In the genomic region with DNA sequence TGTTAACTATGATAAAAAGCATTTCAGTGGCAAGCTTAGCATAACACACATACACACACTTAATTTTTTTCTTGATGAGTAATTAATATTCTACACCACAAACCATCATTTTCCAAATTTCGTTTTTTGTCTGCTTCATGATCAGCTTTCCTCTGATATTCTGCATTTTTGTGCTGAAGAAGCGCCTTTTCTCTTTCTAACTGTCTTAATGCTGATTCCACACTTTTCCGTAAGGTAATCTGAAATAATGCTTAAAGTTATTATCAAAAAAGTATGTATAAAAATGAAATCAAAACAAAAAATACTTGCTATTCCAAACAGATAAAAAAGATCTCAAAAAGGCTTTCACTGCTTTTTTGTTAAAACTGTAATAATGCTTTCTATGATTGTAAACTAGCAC, we compare ENCODE assay signal across 21 cellular contexts.
DNase-seq lines count a peak whose midpoint lies in the region; ATAC-seq, FAIRE-seq and TF ChIP-seq lines count a peak whose summit lies in the region.
"Had no signal": no experiment of that assay in that cellular context is flagged by ENCODE, and none has a peak within 500 bp of the region (broad histone marks: within the 10 kb centered on the region; RNA-seq: fewer than 3 reads in every experiment).

No MANE protein-coding gene starts in this region.

- H2BK120ac ChIP-seq in IMR-90 (ENCODE audit: low read depth, low read length), result no peak overlapping the region

- peaks cover 6 to 21% of the 10 kb centered on the region in 2 experiments; a peak in 3 of 4 replicates for H3K79me1 ChIP-seq in IMR-90 (ENCODE audit: low read depth in 1 of 2, low read length in 2 of 2)

- no peaks in the 10 kb centered on the region for H3F3A ChIP-seq in smooth muscle cell (ENCODE audit: low read depth)

- H2AFZ ChIP-seq in HepG2 (ENCODE audit: low read length) (no peak overlapping the region), IMR-90 (replicated peaks; ENCODE audit: low read length, poor library complexity) (no peak overlapping the region), K562 (ENCODE audit: low read depth, low read length) (no peak overlapping the region), smooth muscle cell (ENCODE audit: low read depth) (no peak overlapping the region)
- H2AFZ ChIP-seq: GM23248 had no signal

- no peak overlapping the region for H2BK5ac ChIP-seq in IMR-90 (ENCODE audit: low read depth, low read length, poor library complexity, severe bottlenecking)

- H3K4ac ChIP-seq in IMR-90 (ENCODE audit: low read depth, low read length), result no peak overlapping the region

- H3K27me3 ChIP-seq in HepG2 (ENCODE audit: control insufficient read depth in 1 of 2, insufficient read depth in 2 of 2, low read length in 2 of 2) (no peaks in the 10 kb centered on the region), right lobe of liver (no peaks in the 10 kb centered on the region), IMR-90 (ENCODE audit: control insufficient read depth, insufficient read depth, low read length) (no peaks in the 10 kb centered on the region), K562 (ENCODE audit: control insufficient read depth in 2 of 2, insufficient read depth in 2 of 2, low read length in 2 of 2) (no peaks in the 10 kb centered on the region), smooth muscle cell (ENCODE audit: low read depth) (no peaks in the 10 kb centered on the region)

- H3K4me3 ChIP-seq in HepG2 (replicated peaks in 1 of 3; ENCODE audit: insufficient read depth in 1 of 3, low read depth in 2 of 3, low read length in 3 of 3) (no peak overlapping the region), right lobe of liver (no peak overlapping the region), IMR-90 (ENCODE audit: insufficient read depth, low read depth, low read length) (no peak overlapping the region), K562 (no peak overlapping the region), smooth muscle cell (no peak overlapping the region)
- H3K4me3 ChIP-seq: GM23248 had no signal

- TF ChIP-seq RAD21 in HepG2 (CRISPR knock-in tag; IDR thresholded peaks at IDR 0.05), result no peak
- TF ChIP-seq RAD21 in IMR-90 (IDR thresholded peaks at IDR 0.05; ENCODE audit: low read length), result no peak
- no peak for TF ChIP-seq RAD21 in K562 (CRISPR knock-in tag; conservative IDR thresholded peaks at IDR 0.05 in 1 of 2, IDR thresholded peaks at IDR 0.05 in 1 of 2)

- H3K9me1 ChIP-seq in IMR-90 (ENCODE audit: insufficient read depth, low read length), result no peaks in the 10 kb centered on the region; the same call in 1 of the 2 replicates
- no peaks in the 10 kb centered on the region for H3K9me1 ChIP-seq in K562 (ENCODE audit: control insufficient read depth, insufficient read depth, low read length)

- DNase-seq in HepG2 (ENCODE audit: low spot score) (no peak), right lobe of liver (no peak), IMR-90 (no peak), K562 (ENCODE audit: extremely low read depth in 1 of 4, low spot score in 3 of 4) (no peak), smooth muscle cell (lab: John Stamatoyannopoulos, UW; ENCODE audit: unreplicated experiment) (no peak), NCI-H2081 (lab: John Stamatoyannopoulos, UW) (no peak), hippocampal formation (lab: John Stamatoyannopoulos, UW) (no peak)
- no peak for DNase-seq in stimulated activated CD4-positive, alpha-beta T cell treated with anti-CD3 and anti-CD28 coated beads, Interleukin-2, amount 100 ng/mL, for 24 hours
- DNase-seq: C1 segment of cervical spinal cord; Caco-2; CD4-positive, alpha-beta memory T cell; DMS153; DND-41; GF-D8; GM23248; H9 had no signal

- 97% methylated on average over 3 of the region's 3 CpGs for WGBS in HepG2 (ENCODE audit: low lambda C conversion rate)
- WGBS in right lobe of liver (ENCODE audit: insufficient coverage, low coverage, low lambda C conversion rate, missing lambda C conversion rate), result 76% methylated on average over 3 of the region's 3 CpGs
- 100% methylated on average over 1 of the region's 3 CpGs; no CpG with 5 or more reads in 1 of the 2 experiments for WGBS in IMR-90 (ENCODE audit: extremely low coverage in 2 of 2, insufficient read length in 1 of 2), 2 experiments
- 92% methylated on average over 3 of the region's 3 CpGs for WGBS in K562 (ENCODE audit: insufficient coverage, low coverage, missing lambda C conversion rate)
- 96% methylated on average over 3 of the region's 3 CpGs for whole genome bisulfite sequencing in smooth muscle cell (ENCODE audit: low lambda C conversion rate)

- no peak overlapping the region for H3K18ac ChIP-seq in IMR-90 (ENCODE audit: low read depth, low read length)

- no peak overlapping the region for H2AK5ac ChIP-seq in IMR-90 (ENCODE audit: low read depth, low read length)

- dilution Hi-C loops in IMR-90 (cut with HindIII; ENCODE audit: low sequenced_read_pairs, unreplicated experiment), result no loop called here

- no peak overlapping the region for H3K23ac ChIP-seq in IMR-90 (ENCODE audit: low read depth, low read length)

- peaks cover 4% of the 10 kb centered on the region; the same call in 1 of the 2 replicates for H4K20me1 ChIP-seq in HepG2 (ENCODE audit: insufficient read depth, low read length)
- H4K20me1 ChIP-seq in IMR-90 (ENCODE audit: insufficient read depth, low read length), result peaks cover 4% of the 10 kb centered on the region
- no peaks in the 10 kb centered on the region for H4K20me1 ChIP-seq in K562 (replicated peaks; ENCODE audit: control insufficient read depth, insufficient read depth, low read length)
- peaks cover 8% of the 10 kb centered on the region for H4K20me1 ChIP-seq in smooth muscle cell (ENCODE audit: low read depth)

- no peak overlapping the region for H4K8ac ChIP-seq in IMR-90 (ENCODE audit: low read depth in 2 of 2, low read length in 2 of 2)

- in situ Hi-C loops in HepG2 (cut with HindIII; ENCODE audit: extremely low pct_ligation_motif_present, low pct_unique_long_range_greater_than_20kb) (no loop called here), IMR-90 (cut with MboI; ENCODE audit: low sequenced_read_pairs) (no loop called here), K562 (cut with MboI) (no loop called here)

- TF ChIP-seq CTCF in HepG2 (CRISPR knock-in tag; IDR thresholded peaks at IDR 0.05) (no peak), right lobe of liver (IDR thresholded peaks at IDR 0.05) (no peak), IMR-90 (conservative IDR thresholded peaks at IDR 0.05; ENCODE audit: low read depth, low read length) (no peak), K562 (IDR thresholded peaks at IDR 0.05 in 2 of 3, conservative IDR thresholded peaks at IDR 0.05 in 1 of 3; ENCODE audit: insufficient read depth in 2 of 3, low read depth in 1 of 3, low read length in 3 of 3) (no peak), smooth muscle cell (IDR thresholded peaks at IDR 0.05; ENCODE audit: borderline replicate concordance, insufficient read depth, poor library complexity, severe bottlenecking) (no peak)

- FAIRE-seq in HepG2 (lab: Jason Lieb, UNC) (no peak), K562 (lab: Jason Lieb, UNC) (no peak)
- FAIRE-seq: GM12891, GM18507, H1 had no signal

- H3K4me1 ChIP-seq in HepG2 (ENCODE audit: insufficient read depth, low read length), result no peaks in the 10 kb centered on the region
- no peaks in the 10 kb centered on the region for H3K4me1 ChIP-seq in right lobe of liver
- no peaks in the 10 kb centered on the region for H3K4me1 ChIP-seq in IMR-90 (ENCODE audit: control insufficient read depth, insufficient read depth, low read length)
- no peaks in the 10 kb centered on the region for H3K4me1 ChIP-seq in K562 (replicated peaks in 1 of 2; ENCODE audit: control insufficient read depth in 2 of 2, insufficient read depth in 2 of 2, low read length in 2 of 2)
- no peaks in the 10 kb centered on the region for H3K4me1 ChIP-seq in smooth muscle cell (ENCODE audit: low read depth)
- H3K4me1 ChIP-seq: Caco-2 had no signal

- CTCF ChIA-PET in HepG2 (lab: Yijun Ruan, JAX; ENCODE audit: low intra/inter-chr PET ratio, low total read pairs) (no interaction called here), IMR-90 (lab: Yijun Ruan, JAX) (interaction anchor here (0.9 to 1.4 kb wide), 3 partner anchors 9 to 129 kb away, joined by 3 read pairs; a partner anchor contains a TSS), K562 (lab: Yijun Ruan, JAX; ENCODE audit: low intra/inter-chr PET ratio) (no interaction called here)

- no peak overlapping the region for H4K5ac ChIP-seq in IMR-90 (ENCODE audit: low read depth, low read length)

- H2AK9ac ChIP-seq in IMR-90 (replicated peaks; ENCODE audit: low read depth, low read length, poor library complexity), result no peak overlapping the region

- H3K14ac ChIP-seq in IMR-90 (replicated peaks; ENCODE audit: low read depth, low read length), result no peak overlapping the region

- POLR2A ChIA-PET in HepG2 (lab: Yijun Ruan, JAX), result no interaction called here
- POLR2A ChIA-PET in IMR-90 (lab: Charles Lee; ENCODE audit: unreplicated experiment), result no interaction called here
- POLR2A ChIA-PET in K562 (lab: Yijun Ruan, JAX), result interaction anchor here (0.7 kb wide), 1 partner anchor 16 kb away, joined by 3 read pairs; no protein-coding TSS in a partner anchor

- ATAC-seq in HepG2 (no peak), right lobe of liver (no peak), IMR-90 (ENCODE audit: low read depth) (no peak), K562 (no peak)
- ATAC-seq: HCT116 had no signal

- no peaks in the 10 kb centered on the region for H3K9me3 ChIP-seq in HepG2 (ENCODE audit: low read length)
- no peaks in the 10 kb centered on the region for H3K9me3 ChIP-seq in right lobe of liver
- H3K9me3 ChIP-seq in IMR-90 (ENCODE audit: control insufficient read depth, insufficient read depth, low read length), result no peaks in the 10 kb centered on the region
- H3K9me3 ChIP-seq in K562 (replicated peaks; ENCODE audit: control insufficient read depth, insufficient read depth, low read depth, low read length), result no peaks in the 10 kb centered on the region
- H3K9me3 ChIP-seq in smooth muscle cell (replicated peaks; ENCODE audit: low read depth), result no peaks in the 10 kb centered on the region
- H3K9me3 ChIP-seq: Caco-2 had no signal

- no peak overlapping the region for H4K91ac ChIP-seq in IMR-90 (ENCODE audit: insufficient read depth, low read depth, low read length)

- peaks cover 36 to 96% of the 10 kb centered on the region in 2 experiments for H3K36me3 ChIP-seq in HepG2 (replicated peaks in 1 of 2; ENCODE audit: control insufficient read depth in 1 of 2, insufficient read depth in 2 of 2, low read length in 2 of 2)
- peaks cover 0 to 33% (median 6%) of the 10 kb centered on the region in 4 donors for H3K36me3 ChIP-seq in right lobe of liver
- H3K36me3 ChIP-seq in IMR-90 (ENCODE audit: control insufficient read depth, insufficient read depth, low read length), result peaks cover 27% of the 10 kb centered on the region
- peaks cover 56% of the 10 kb centered on the region for H3K36me3 ChIP-seq in K562 (ENCODE audit: control insufficient read depth, insufficient read depth, low read length)
- peaks cover 26% of the 10 kb centered on the region for H3K36me3 ChIP-seq in smooth muscle cell (ENCODE audit: low read depth)

- H3K4me2 ChIP-seq in HepG2 (ENCODE audit: low read depth, low read length) (no peak overlapping the region), IMR-90 (ENCODE audit: low read depth, low read length) (no peak overlapping the region), K562 (ENCODE audit: insufficient read depth, low read length) (no peak overlapping the region), smooth muscle cell (peak overlapping the region; percentile 27)

- TF ChIP-seq POLR2A in HepG2 (IDR thresholded peaks at IDR 0.05; ENCODE audit: insufficient read depth in 1 of 2, low read depth in 2 of 2, low read length in 2 of 2), result no peak
- TF ChIP-seq POLR2A in right lobe of liver (IDR thresholded peaks at IDR 0.05), result no peak
- no peak for TF ChIP-seq POLR2A in IMR-90 (IDR thresholded peaks at IDR 0.05; ENCODE audit: low read depth, low read length)
- no peak for TF ChIP-seq POLR2A in K562 (conservative IDR thresholded peaks at IDR 0.05)

- TF ChIP-seq EP300 in HepG2 (IDR thresholded peaks at IDR 0.05; ENCODE audit: low read depth in 2 of 2, low read length in 2 of 2), result no peak
- no peak for TF ChIP-seq EP300 in HepG2 (CRISPR knock-in tag; IDR thresholded peaks at IDR 0.05; ENCODE audit: borderline replicate concordance)
- TF ChIP-seq EP300 in K562 (IDR thresholded peaks at IDR 0.05; ENCODE audit: low read length), result no peak

- BruUV-seq in HepG2 (replicated peaks; lab: Mats Ljungman, UMichigan) (no TSS peak), IMR-90 (replicated peaks; lab: Mats Ljungman, UMichigan) (no TSS peak), K562 (replicated peaks; lab: Mats Ljungman, UMichigan) (no TSS peak)

- no peak overlapping the region for H2BK20ac ChIP-seq in IMR-90 (ENCODE audit: low read depth, low read length)

- no peak overlapping the region for H3K56ac ChIP-seq in IMR-90 (ENCODE audit: extremely low read depth, insufficient read depth, low read length)

- H3K79me2 ChIP-seq in HepG2 (ENCODE audit: insufficient read depth, low read length) (no peaks in the 10 kb centered on the region), K562 (ENCODE audit: control insufficient read depth, insufficient read depth, low read length) (no peaks in the 10 kb centered on the region), smooth muscle cell (ENCODE audit: low read depth) (no peaks in the 10 kb centered on the region)

- no peak overlapping the region for H2BK15ac ChIP-seq in IMR-90 (ENCODE audit: low read depth, low read length)

- H3K9ac ChIP-seq in HepG2 (ENCODE audit: insufficient read depth, low read depth, low read length), result no peak overlapping the region
- no peak overlapping the region for H3K9ac ChIP-seq in IMR-90 (ENCODE audit: low read depth, low read length)
- H3K9ac ChIP-seq in K562 (ENCODE audit: insufficient read depth in 1 of 2, low read depth in 2 of 2, low read length in 2 of 2), result no peak overlapping the region
- no peak overlapping the region for H3K9ac ChIP-seq in smooth muscle cell (ENCODE audit: low read depth)
- H3K9ac ChIP-seq: GM23248 had no signal

- H3K27ac ChIP-seq in HepG2 (ENCODE audit: extremely low read length, insufficient read depth, low read length) (no peak overlapping the region), right lobe of liver (no peak overlapping the region), IMR-90 (ENCODE audit: insufficient read depth, low read length) (no peak overlapping the region), K562 (ENCODE audit: extremely low read depth, low read depth, low read length) (no peak overlapping the region), smooth muscle cell (ENCODE audit: low read depth) (peak overlapping the region; percentile 73)
- H3K27ac ChIP-seq: 22Rv1, GM23248 had no signal

- intact Hi-C loops in HepG2 (cut with micrococcal nuclease; ENCODE audit: unreplicated experiment), result no loop called here
- intact Hi-C loops in right lobe of liver (cut with DNase I), result loop anchor here in 1 of 2 donors (10.0 kb wide), 1 partner anchor 81 kb away; a partner anchor contains a TSS
- intact Hi-C loops in IMR-90 (cut with micrococcal nuclease), result no loop called here
- intact Hi-C loops in K562 (cut with micrococcal nuclease), result no loop called here
